In the genomic region with DNA sequence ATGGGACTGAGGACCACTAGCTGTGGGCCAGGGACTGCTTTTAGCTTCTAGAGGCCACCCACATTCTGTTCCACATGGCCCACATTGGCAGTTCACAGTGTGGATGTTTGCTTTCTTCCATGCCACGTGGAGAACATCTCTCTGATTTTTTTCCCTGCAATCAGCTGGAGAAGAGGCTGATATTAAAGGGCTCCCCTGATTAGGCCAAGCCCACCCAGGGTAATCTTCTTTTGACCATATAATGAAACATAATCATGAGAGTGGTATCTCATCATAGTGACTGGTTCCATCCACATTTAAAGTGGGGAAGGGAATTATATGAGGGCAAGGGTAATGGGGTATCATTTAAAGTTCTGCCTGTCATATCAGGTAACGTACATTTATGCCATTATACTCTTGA, we compare ENCODE assay signal across 23 cellular contexts.
"Had no signal": no experiment of that assay in that cellular context is flagged by ENCODE, and none has a peak within 500 bp of the region (broad histone marks: within the 10 kb centered on the region; RNA-seq: fewer than 3 reads in every experiment).

No MANE protein-coding gene starts in this region.

- ATAC-seq: effector memory CD8-positive, alpha-beta T cell; esophagus mucosa; gastrocnemius medialis; heart right ventricle; left cardiac atrium; left lung; left ventricle myocardium superior; lower lobe of right lung; mucosa of descending colon had no signal

- H3K27me3 Mint-ChIP-seq: dendritic cell treated with granulocyte-macrophage colony-stimulating factor and Interleukin-4, amounts not matched to agents 40 ng/mL and 50 ng/mL, for 4 days; effector memory CD8-positive, alpha-beta T cell had no signal

- H3K9me3 Mint-ChIP-seq: dendritic cell treated with granulocyte-macrophage colony-stimulating factor and Interleukin-4, amounts not matched to agents 40 ng/mL and 50 ng/mL, for 4 days; effector memory CD8-positive, alpha-beta T cell; endodermal cell had no signal

- H3K4me1 ChIP-seq: colonic mucosa had no signal

- H3K36me3 ChIP-seq: colonic mucosa, esophagus squamous epithelium, gastrocnemius medialis, left lung, lower lobe of right lung had no signal

- H3K27ac Mint-ChIP-seq: dendritic cell treated with granulocyte-macrophage colony-stimulating factor and Interleukin-4, amounts not matched to agents 40 ng/mL and 50 ng/mL, for 4 days; effector memory CD8-positive, alpha-beta T cell; endodermal cell had no signal

- H3K27me3 ChIP-seq: colonic mucosa, esophagus squamous epithelium, gastrocnemius medialis, heart right ventricle, left lung had no signal

- DNase-seq: colonic mucosa; cortex of kidney; effector CD8-positive, alpha-beta T cell; effector memory CD8-positive, alpha-beta T cell; endodermal cell; erythroblast; esophagus squamous epithelium; foreskin fibroblast; foreskin melanocyte; gastrocnemius medialis; glutamatergic neuron; head of caudate nucleus; heart right ventricle; hippocampal formation; left cardiac atrium; left lung; left ventricle myocardium superior; lower lobe of right lung; mucosa of descending colon had no signal

- H3K4me3 Mint-ChIP-seq: dendritic cell treated with granulocyte-macrophage colony-stimulating factor and Interleukin-4, amounts not matched to agents 40 ng/mL and 50 ng/mL, for 4 days; effector memory CD8-positive, alpha-beta T cell; endodermal cell; mesothelial cell of epicardium had no signal

- H3K27ac ChIP-seq: colonic mucosa, epithelial cell of prostate, esophagus squamous epithelium, gastrocnemius medialis, left lung, lower lobe of right lung had no signal

- H3K4me3 ChIP-seq: colonic mucosa, esophagus squamous epithelium, gastrocnemius medialis, heart right ventricle, left lung, lower lobe of right lung, mucosa of descending colon had no signal

- H3K9me3 ChIP-seq: colonic mucosa, esophagus squamous epithelium, gastrocnemius medialis, heart right ventricle, left lung, lower lobe of right lung, mucosa of descending colon had no signal
